26 cellular contexts compared by ENCODE assay signal in the genomic region with DNA sequence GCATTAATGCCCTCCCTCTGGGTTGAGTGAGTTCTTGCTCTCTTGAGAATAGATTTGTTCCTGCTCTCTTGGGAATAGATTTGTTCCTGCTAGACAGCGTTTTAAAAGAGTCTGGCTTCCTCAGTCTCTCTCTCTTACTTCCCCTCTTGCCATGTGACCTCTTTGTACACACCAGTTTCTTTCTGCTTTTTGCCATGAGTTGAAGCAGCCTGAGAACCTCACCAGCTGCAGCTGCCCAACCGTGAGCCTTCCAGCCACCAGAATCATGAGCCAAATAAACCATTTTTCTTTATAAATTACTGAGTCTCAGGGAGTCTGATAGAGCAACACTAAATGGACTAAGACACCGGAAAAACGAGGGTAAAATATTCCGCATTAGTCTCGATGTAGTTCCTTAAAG.
"Had no signal": no experiment of that assay in that cellular context is flagged by ENCODE, and none has a peak within 500 bp of the region (broad histone marks: within the 10 kb centered on the region; RNA-seq: fewer than 3 reads in every experiment).

No MANE protein-coding gene starts in this region.

- H3K9me3 ChIP-seq: ascending aorta, body of pancreas, SJSA1 had no signal

- DNase-seq: activated CD4-positive, alpha-beta T cell treated with anti-CD3 and anti-CD28 coated beads for 4 hours; activated CD8-positive, alpha-beta memory T cell treated with anti-CD3 and anti-CD28 coated beads, Interleukin-2, amount 10 ng/mL, durations not matched to agents 7 days and 5 days; activated effector memory CD4-positive, alpha-beta T cell treated with anti-CD3 and anti-CD28 coated beads, Interleukin-2, amount 50 U/mL, for 16 hours; activated naive CD4-positive, alpha-beta T cell treated with Interleukin-2 at 50 U/mL for 16 hours; activated naive CD8-positive, alpha-beta T cell treated with anti-CD3 and anti-CD28 coated beads, Interleukin-2, amount 50 U/mL, for 24 hours; activated T-cell treated with anti-CD3 and anti-CD28 coated beads, Interleukin-2, amount 50 U/mL, for 4 hours; amniotic stem cell; central memory CD4-positive, alpha-beta T cell; KG1; NCI-H1105 treated with DMSO at 0.1 percent for 48 hours; NCI-H1436 treated with DMSO at 0.1 percent for 48 hours; NCI-H187; NCI-H2081; NCI-H2171; NCI-H2227 treated with DMSO at 0.1 percent for 48 hours; NCI-H446 treated with DMSO at 0.1 percent for 48 hours; NCI-H524 treated with DMSO at 0.1 percent for 48 hours; NCI-H774; PC-3; SHP77; SW 1271 had no signal

- H3K27ac ChIP-seq: ascending aorta, body of pancreas, SJSA1 had no signal

- H3K27me3 ChIP-seq: ascending aorta, body of pancreas, SJSA1 had no signal

- H3K4me3 ChIP-seq: ascending aorta, body of pancreas, SJSA1 had no signal

- FAIRE-seq: bronchial epithelial cell, RCC 7860 had no signal

- H3K4me1 ChIP-seq: ascending aorta, body of pancreas, SJSA1 had no signal

- H3K36me3 ChIP-seq: ascending aorta, SJSA1 had no signal
